1 cellular context compared by ENCODE assay signal in the genomic region with DNA sequence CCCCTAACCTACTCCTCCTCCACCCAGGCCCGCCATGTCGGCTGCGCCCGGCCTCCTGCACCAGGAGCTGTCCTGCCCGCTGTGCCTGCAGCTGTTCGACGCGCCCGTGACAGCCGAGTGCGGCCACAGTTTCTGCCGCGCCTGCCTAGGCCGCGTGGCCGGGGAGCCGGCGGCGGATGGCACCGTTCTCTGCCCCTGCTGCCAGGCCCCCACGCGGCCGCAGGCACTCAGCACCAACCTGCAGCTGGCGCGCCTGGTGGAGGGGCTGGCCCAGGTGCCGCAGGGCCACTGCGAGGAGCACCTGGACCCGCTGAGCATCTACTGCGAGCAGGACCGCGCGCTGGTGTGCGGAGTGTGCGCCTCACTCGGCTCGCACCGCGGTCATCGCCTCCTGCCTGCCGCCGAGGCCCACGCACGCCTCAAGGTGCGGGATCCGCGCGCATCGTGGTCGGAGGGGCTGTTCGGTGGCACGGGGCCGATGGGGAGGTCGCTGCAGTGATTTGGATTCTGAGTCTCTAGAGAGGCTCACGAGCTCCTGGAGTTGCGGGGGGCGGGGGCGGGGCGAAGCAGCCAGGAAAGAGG.
TF ChIP-seq lines count a peak whose summit lies in the region.

No MANE protein-coding gene starts in this region.

TF ChIP-seq in GM12878, 131 proteins besides CTCF, POLR2A, EP300 and RAD21:
- no peak for TF ChIP-seq ZNF622 (IDR thresholded peaks at IDR 0.05)
- TF ChIP-seq, protein P1, sequence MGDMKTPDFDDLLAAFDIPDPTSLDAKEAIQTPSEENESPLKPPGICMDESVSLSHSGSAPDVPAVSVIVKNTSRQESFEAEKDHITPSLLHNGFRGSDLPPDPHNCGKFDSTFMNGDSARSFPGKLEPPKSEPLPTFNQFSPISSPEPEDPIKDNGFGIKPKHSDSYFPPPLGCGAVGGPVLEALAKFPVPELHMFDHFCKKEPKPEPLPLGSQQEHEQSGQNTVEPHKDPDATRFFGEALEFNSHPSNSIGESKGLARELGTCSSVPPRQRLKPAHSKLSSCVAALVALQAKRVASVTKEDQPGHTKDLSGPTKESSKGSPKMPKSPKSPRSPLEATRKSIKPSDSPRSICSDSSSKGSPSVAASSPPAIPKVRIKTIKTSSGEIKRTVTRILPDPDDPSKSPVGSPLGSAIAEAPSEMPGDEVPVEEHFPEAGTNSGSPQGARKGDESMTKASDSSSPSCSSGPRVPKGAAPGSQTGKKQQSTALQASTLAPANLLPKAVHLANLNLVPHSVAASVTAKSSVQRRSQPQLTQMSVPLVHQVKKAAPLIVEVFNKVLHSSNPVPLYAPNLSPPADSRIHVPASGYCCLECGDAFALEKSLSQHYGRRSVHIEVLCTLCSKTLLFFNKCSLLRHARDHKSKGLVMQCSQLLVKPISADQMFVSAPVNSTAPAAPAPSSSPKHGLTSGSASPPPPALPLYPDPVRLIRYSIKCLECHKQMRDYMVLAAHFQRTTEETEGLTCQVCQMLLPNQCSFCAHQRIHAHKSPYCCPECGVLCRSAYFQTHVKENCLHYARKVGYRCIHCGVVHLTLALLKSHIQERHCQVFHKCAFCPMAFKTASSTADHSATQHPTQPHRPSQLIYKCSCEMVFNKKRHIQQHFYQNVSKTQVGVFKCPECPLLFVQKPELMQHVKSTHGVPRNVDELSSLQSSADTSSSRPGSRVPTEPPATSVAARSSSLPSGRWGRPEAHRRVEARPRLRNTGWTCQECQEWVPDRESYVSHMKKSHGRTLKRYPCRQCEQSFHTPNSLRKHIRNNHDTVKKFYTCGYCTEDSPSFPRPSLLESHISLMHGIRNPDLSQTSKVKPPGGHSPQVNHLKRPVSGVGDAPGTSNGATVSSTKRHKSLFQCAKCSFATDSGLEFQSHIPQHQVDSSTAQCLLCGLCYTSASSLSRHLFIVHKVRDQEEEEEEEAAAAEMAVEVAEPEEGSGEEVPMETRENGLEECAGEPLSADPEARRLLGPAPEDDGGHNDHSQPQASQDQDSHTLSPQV (IDR thresholded peaks at IDR 0.05): no peak
- TF ChIP-seq, protein P2, sequence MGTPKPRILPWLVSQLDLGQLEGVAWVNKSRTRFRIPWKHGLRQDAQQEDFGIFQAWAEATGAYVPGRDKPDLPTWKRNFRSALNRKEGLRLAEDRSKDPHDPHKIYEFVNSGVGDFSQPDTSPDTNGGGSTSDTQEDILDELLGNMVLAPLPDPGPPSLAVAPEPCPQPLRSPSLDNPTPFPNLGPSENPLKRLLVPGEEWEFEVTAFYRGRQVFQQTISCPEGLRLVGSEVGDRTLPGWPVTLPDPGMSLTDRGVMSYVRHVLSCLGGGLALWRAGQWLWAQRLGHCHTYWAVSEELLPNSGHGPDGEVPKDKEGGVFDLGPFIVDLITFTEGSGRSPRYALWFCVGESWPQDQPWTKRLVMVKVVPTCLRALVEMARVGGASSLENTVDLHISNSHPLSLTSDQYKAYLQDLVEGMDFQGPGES (IDR thresholded peaks at IDR 0.05): no peak
- no peak for TF ChIP-seq ZNF207 (IDR thresholded peaks at IDR 0.05; ENCODE audit: borderline replicate concordance)
- TF ChIP-seq MXI1 (IDR thresholded peaks at IDR 0.05; ENCODE audit: low read depth, low read length): no peak
- no peak for TF ChIP-seq HDAC2 (IDR thresholded peaks at IDR 0.05)
- TF ChIP-seq EZH2 (IDR thresholded peaks at IDR 0.05; ENCODE audit: borderline replicate concordance, control insufficient read depth, low read depth, low read length): no peak
- TF ChIP-seq SRF (IDR thresholded peaks at IDR 0.05; ENCODE audit: low read depth in 2 of 2, low read length in 2 of 2): no peak
- TF ChIP-seq BMI1 (IDR thresholded peaks at IDR 0.05; ENCODE audit: borderline replicate concordance): no peak
- TF ChIP-seq SUPT20H (IDR thresholded peaks at IDR 0.05; ENCODE audit: borderline replicate concordance, control insufficient read depth, low read depth, low read length): no peak
- TF ChIP-seq TBL1XR1 (IDR thresholded peaks at IDR 0.05; ENCODE audit: low read depth, low read length): no peak
- no peak for TF ChIP-seq EED (IDR thresholded peaks at IDR 0.05; ENCODE audit: low read depth)
- no peak for TF ChIP-seq BHLHE40 (IDR thresholded peaks at IDR 0.05; ENCODE audit: borderline replicate concordance in 1 of 2, low read depth in 2 of 2, low read length in 1 of 2)
